Comparison of ENCODE assay signal across 8 cellular contexts in genomic region chr22:17120711-17121234, GRCh38. TPM values are rescaled to one million over a fixed set of nuclear protein-coding genes. Genes with fewer than 3 reads are reported as not detected.
A peak's percentile ranks its signal among the peaks of the same experiment; 100 is the strongest.
DNase-seq lines count a peak whose midpoint lies in the region; ATAC-seq, FAIRE-seq and TF ChIP-seq lines count a peak whose summit lies in the region.

No MANE protein-coding gene starts in this region.

- H3K4me3 ChIP-seq in right atrium auricular region, result peak overlapping the region; percentile 60 to 67

- H3K9me3 ChIP-seq in right atrium auricular region, result no peaks in the 10 kb centered on the region

- H3K4me1 ChIP-seq in right atrium auricular region, result peaks cover 0 to 26% of the 10 kb centered on the region in 2 donors

- peak overlapping the region; percentile 64 to 66 for H3K27ac ChIP-seq in right atrium auricular region

- no peak for TF ChIP-seq CTCF in right atrium auricular region (IDR thresholded peaks at IDR 0.05)

- no peaks in the 10 kb centered on the region for H3K36me3 ChIP-seq in right atrium auricular region

- peaks cover 0 to 2% of the 10 kb centered on the region in 2 donors for H3K27me3 ChIP-seq in right atrium auricular region

- DNase-seq in activated effector memory CD4-positive, alpha-beta T cell treated with anti-CD3 and anti-CD28 coated beads, Interleukin-2, amount 50 U/mL, for 16 hours, result peak; percentile 71
- DNase-seq in activated effector memory CD4-positive, alpha-beta T cell treated with Interleukin-2 at 50 U/mL for 16 hours, result no peak
- DNase-seq in activated CD4-positive, CD25-positive, alpha-beta regulatory T cell treated with anti-CD3 and anti-CD28 coated beads, Interleukin-2, amount 50 U/mL, for 72 hours, result peak; percentile 39
- DNase-seq in right atrium auricular region (ENCODE audit: low spot score) (no peak), HTR-8/SVneo (ENCODE audit: insufficient read length, low spot score) (no peak), NCI-H187 treated with DMSO at 0.1 percent for 48 hours (lab: John Stamatoyannopoulos, UW) (no peak)
- peak; percentile 23 to 35 for DNase-seq in stimulated activated CD4-positive, alpha-beta T cell treated with anti-CD3 and anti-CD28 coated beads, Interleukin-1b, Interleukin-23, amount 100 ng/mL, for 4 hours (ENCODE audit: low read depth in 2 of 2)

- ATAC-seq in HG03159 (IDR thresholded peaks at IDR 0.05; ENCODE audit: unreplicated experiment), result no peak

- FAIRE-seq in HTR-8/SVneo (lab: Jason Lieb, UNC), result no peak

RNA-seq across cellular contexts. Expression of gene TMEM121B, which starts 0.4 kb away (rescaled TPM):
- 1 to 10 TPM in 1 of 2 donors, under 1 TPM in 1; 0.55 to 1.1 TPM for total RNA-seq in right atrium auricular region

RNA-seq across cellular contexts. Expression of gene IL17RA, which starts 36.0 kb away (rescaled TPM):
- total RNA-seq in right atrium auricular region, result 10 to 100 TPM in 1 of 2 donors, 1 to 10 TPM in 1; 7.9 to 12.2 TPM

RNA-seq across cellular contexts. Expression of gene HDHD5, which starts 38.3 kb away (rescaled TPM):
- total RNA-seq in right atrium auricular region, result 10 to 100 TPM; 33.1 to 39.7 TPM

Comparison
In these comparisons a context has a peak if more than half of its experiments do, and no peak if none do; other contexts are left out.
1. DNase-seq: peak in activated effector memory CD4-positive, alpha-beta T cell treated with anti-CD3 and anti-CD28 coated beads, Interleukin-2, amount 50 U/mL, for 16 hours (single experiment), activated CD4-positive, CD25-positive, alpha-beta regulatory T cell treated with anti-CD3 and anti-CD28 coated beads, Interleukin-2, amount 50 U/mL, for 72 hours (single experiment) and stimulated activated CD4-positive, alpha-beta T cell treated with anti-CD3 and anti-CD28 coated beads, Interleukin-1b, Interleukin-23, amount 100 ng/mL, for 4 hours (2 of 2); none in activated effector memory CD4-positive, alpha-beta T cell treated with Interleukin-2 at 50 U/mL for 16 hours (single experiment), right atrium auricular region (single experiment), HTR-8/SVneo (single experiment) and NCI-H187 treated with DMSO at 0.1 percent for 48 hours (single experiment).